Comparison of ENCODE assay signal across 8 cellular contexts in the genomic region with DNA sequence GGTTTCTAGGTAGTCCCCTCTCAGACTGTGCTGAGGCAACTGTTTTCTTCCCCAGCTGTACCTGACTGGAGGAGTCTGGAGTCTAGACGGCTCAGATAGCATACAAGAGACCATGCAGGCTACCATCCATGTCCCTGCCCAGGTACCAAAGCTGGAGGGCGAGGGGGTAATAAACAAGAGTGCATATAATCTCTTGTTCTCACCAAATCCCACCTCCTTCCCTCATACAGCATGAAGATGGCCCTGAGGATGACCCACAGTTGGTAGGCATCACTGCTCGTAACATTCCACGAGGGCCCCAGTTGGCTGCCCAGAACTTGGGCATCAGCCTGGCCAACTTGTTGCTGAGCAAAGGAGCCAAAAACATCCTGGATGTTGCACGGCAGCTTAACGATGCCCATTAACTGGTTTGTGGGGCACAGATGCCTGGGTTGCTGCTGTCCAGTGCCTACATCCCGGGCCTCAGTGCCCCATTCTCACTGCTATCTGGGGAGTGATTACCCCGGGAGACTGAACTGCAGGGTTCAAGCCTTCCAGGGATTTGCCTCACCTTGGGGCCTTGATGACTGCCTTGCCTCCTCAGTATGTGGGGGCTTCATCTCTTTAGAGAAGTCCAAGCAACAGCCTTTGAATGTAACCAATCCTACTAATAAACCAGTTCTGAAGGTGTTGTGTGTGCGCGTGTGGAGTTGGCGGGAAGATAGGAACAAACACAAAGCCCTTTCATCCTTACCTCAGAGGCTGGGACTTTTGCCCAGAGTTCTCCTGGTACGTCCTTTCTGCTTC. TPM values are rescaled to one million over a fixed set of nuclear protein-coding genes. Genes with fewer than 3 reads are reported as not detected.
DNase-seq lines count a peak whose midpoint lies in the region; ATAC-seq and TF ChIP-seq lines count a peak whose summit lies in the region.

No MANE protein-coding gene starts in this region.

- H3K36me3 ChIP-seq in iPS-20b (ENCODE audit: insufficient read depth, low read depth, low read length): peaks cover 78% of the 10 kb centered on the region

- TF ChIP-seq CTCF in lower leg skin (IDR thresholded peaks at IDR 0.05): no peak

- H3K4me1 ChIP-seq in right cardiac atrium (ENCODE audit: control insufficient read depth, insufficient read depth, low read length) (peaks cover 9% of the 10 kb centered on the region), iPS-20b (ENCODE audit: insufficient read depth, low read length) (peaks cover 4% of the 10 kb centered on the region; the same call in 1 of the 2 replicates)

- H3K4me3 Mint-ChIP-seq in activated T-cell treated with anti-CD3 and anti-CD28 coated beads, Interleukin-2, amount 50 U/mL, for 72 hours: peak overlapping the region; percentile 95 to 96

- intact Hi-C loops in right cardiac atrium (cut with DNase I): no loop called here
- intact Hi-C loops in Right ventricle myocardium inferior (cut with DNase I): no loop called here
- intact Hi-C loops in lower leg skin (cut with DNase I; ENCODE audit: low total_unique reads): no loop called here

- no peak for ATAC-seq in right cardiac atrium
- ATAC-seq in Right ventricle myocardium inferior: no peak
- no peak for ATAC-seq in activated T-cell treated with anti-CD3 and anti-CD28 coated beads, Interleukin-2, amount 50 U/mL, for 72 hours (replicated peaks in 1 of 2)
- ATAC-seq in HG03135 (IDR thresholded peaks at IDR 0.05; ENCODE audit: unreplicated experiment): no peak
- ATAC-seq in HG03521 (IDR thresholded peaks at IDR 0.05; ENCODE audit: unreplicated experiment): no peak

- H3K9me3 Mint-ChIP-seq in activated T-cell treated with anti-CD3 and anti-CD28 coated beads, Interleukin-2, amount 50 U/mL, for 72 hours: no peaks in the 10 kb centered on the region

- H3K4me1 Mint-ChIP-seq in activated T-cell treated with anti-CD3 and anti-CD28 coated beads, Interleukin-2, amount 50 U/mL, for 72 hours (ENCODE audit: low read depth): peaks cover 36% of the 10 kb centered on the region

- DNase-seq in right cardiac atrium (peak in 2 of 3 donors; percentile 5 to 27), Right ventricle myocardium inferior (ENCODE audit: missing footprints) (no peak), lower leg skin (ENCODE audit: low spot score in 2 of 2) (no peak), SKM-1 (lab: John Stamatoyannopoulos, UW; ENCODE audit: unreplicated experiment) (no peak)
- peak in 1 of 2 donors; percentile 21 for DNase-seq in activated T-cell treated with anti-CD3 and anti-CD28 coated beads, Interleukin-2, amount 50 U/mL, for 72 hours

- H3K27me3 Mint-ChIP-seq in activated T-cell treated with anti-CD3 and anti-CD28 coated beads, Interleukin-2, amount 50 U/mL, for 72 hours (ENCODE audit: low read depth): no peaks in the 10 kb centered on the region

- H3K27ac ChIP-seq in right cardiac atrium (ENCODE audit: low read length) (no peak overlapping the region), iPS-20b (ENCODE audit: low read length) (no peak overlapping the region)

- peak overlapping the region; percentile 99 for H3K9ac ChIP-seq in iPS-20b (ENCODE audit: low read depth, low read length)

- no peaks in the 10 kb centered on the region for H3K27me3 ChIP-seq in right cardiac atrium (ENCODE audit: control insufficient read depth, insufficient read depth)
- no peaks in the 10 kb centered on the region for H3K27me3 ChIP-seq in iPS-20b (ENCODE audit: insufficient read depth, low read length)

- 56% methylated on average over 12 of the region's 12 CpGs for WGBS in right cardiac atrium
- 58 to 62% methylated on average over 12 of the region's 12 CpGs for WGBS in lower leg skin, 2 donors

- peak overlapping the region; percentile 97 for H3K27ac Mint-ChIP-seq in activated T-cell treated with anti-CD3 and anti-CD28 coated beads, Interleukin-2, amount 50 U/mL, for 72 hours

- TF ChIP-seq POLR2A in lower leg skin (IDR thresholded peaks at IDR 0.05): no peak

- H3K4me3 ChIP-seq in right cardiac atrium (ENCODE audit: low read length): no peak overlapping the region
- peak overlapping the region; percentile 83 for H3K4me3 ChIP-seq in iPS-20b (ENCODE audit: low read length)
- H3K4me3 ChIP-seq in lower leg skin (ENCODE audit: low read depth, poor library complexity, severe bottlenecking): no peak overlapping the region

- peaks cover 18 to 22% of the 10 kb centered on the region in 2 donors for H3K36me3 Mint-ChIP-seq in activated T-cell treated with anti-CD3 and anti-CD28 coated beads, Interleukin-2, amount 50 U/mL, for 72 hours (ENCODE audit: insufficient read depth in 2 of 2)

- no peaks in the 10 kb centered on the region for H3K9me3 ChIP-seq in right cardiac atrium (ENCODE audit: control insufficient read depth, low read length)
- no peaks in the 10 kb centered on the region for H3K9me3 ChIP-seq in iPS-20b (ENCODE audit: insufficient read depth, low read depth, low read length)

RNA-seq across cellular contexts. Expression of gene HMBS, which starts 8.4 kb away (rescaled TPM):
- total RNA-seq in right cardiac atrium: 10 to 100 TPM; 17.3 to 28.0 (median 22.2) TPM
- 28.0 TPM for polyA plus RNA-seq in right cardiac atrium
- total RNA-seq in Right ventricle myocardium inferior: 22.8 TPM
- 10 to 100 TPM; 31.6 to 42.5 TPM for total RNA-seq in activated T-cell treated with anti-CD3 and anti-CD28 coated beads, Interleukin-2, amount 50 U/mL, for 72 hours
- 10 to 100 TPM in 3 of 4 donors, 1 to 10 TPM in 1; 8.8 to 11.9 (median 11.1) TPM for total RNA-seq in lower leg skin

RNA-seq across cellular contexts. Expression of gene DPAGT1, which starts 8.6 kb away (rescaled TPM):
- 10 to 100 TPM; 15.2 to 24.7 (median 23.9) TPM for total RNA-seq in right cardiac atrium
- polyA plus RNA-seq in right cardiac atrium: 14.4 TPM
- total RNA-seq in Right ventricle myocardium inferior: 21.1 TPM
- 10 to 100 TPM; 63.8 to 81.9 TPM for total RNA-seq in activated T-cell treated with anti-CD3 and anti-CD28 coated beads, Interleukin-2, amount 50 U/mL, for 72 hours
- 10 to 100 TPM; 18.9 to 46.9 (median 27.5) TPM for total RNA-seq in lower leg skin

RNA-seq across cellular contexts. Expression of gene C2CD2L, which starts 14.1 kb away (rescaled TPM):
- total RNA-seq in right cardiac atrium: 10 to 100 TPM in 3 of 4 donors, 1 to 10 TPM in 1; 9.1 to 11.9 (median 11.0) TPM
- 9.2 TPM for polyA plus RNA-seq in right cardiac atrium
- total RNA-seq in Right ventricle myocardium inferior: 11.8 TPM
- total RNA-seq in activated T-cell treated with anti-CD3 and anti-CD28 coated beads, Interleukin-2, amount 50 U/mL, for 72 hours: 10 to 100 TPM; 21.0 to 21.1 TPM
- 10 to 100 TPM; 16.8 to 27.2 (median 22.6) TPM for total RNA-seq in lower leg skin

RNA-seq across cellular contexts. Expression of gene VPS11, which starts 25.5 kb away (rescaled TPM):
- total RNA-seq in right cardiac atrium: 10 to 100 TPM; 20.4 to 23.7 (median 21.5) TPM
- 23.5 TPM for polyA plus RNA-seq in right cardiac atrium
- 19.3 TPM for total RNA-seq in Right ventricle myocardium inferior
- total RNA-seq in activated T-cell treated with anti-CD3 and anti-CD28 coated beads, Interleukin-2, amount 50 U/mL, for 72 hours: 10 to 100 TPM; 24.0 to 24.2 TPM
- 10 to 100 TPM; 30.2 to 44.1 (median 41.3) TPM for total RNA-seq in lower leg skin

RNA-seq across cellular contexts. Expression of gene HINFP, which starts 28.3 kb away (rescaled TPM):
- total RNA-seq in right cardiac atrium (10 to 100 TPM; 11.4 to 17.0 (median 15.4) TPM), Right ventricle myocardium inferior (13.0 TPM), lower leg skin (10 to 100 TPM; 15.0 to 39.6 (median 31.2) TPM)
- polyA plus RNA-seq in right cardiac atrium: 8.4 TPM
- 10 to 100 TPM; 31.9 to 34.1 TPM for total RNA-seq in activated T-cell treated with anti-CD3 and anti-CD28 coated beads, Interleukin-2, amount 50 U/mL, for 72 hours

Comparison
In these comparisons a context has a peak if more than half of its experiments do, and no peak if none do; other contexts are left out.
1. DNase-seq: peak in right cardiac atrium (2 of 3); none in Right ventricle myocardium inferior (single experiment), lower leg skin (0 of 2) and SKM-1 (single experiment).